Comparison of ENCODE assay signal across 11 cellular contexts in genomic region chr17:59333845-59334244, GRCh38. TPM values are rescaled to one million over a fixed set of nuclear protein-coding genes. Genes with fewer than 3 reads are reported as not detected.
A peak's percentile ranks its signal among the peaks of the same experiment; 100 is the strongest.
DNase-seq lines count a peak whose midpoint lies in the region; ATAC-seq and TF ChIP-seq lines count a peak whose summit lies in the region.
"Had no signal": no experiment of that assay in that cellular context is flagged by ENCODE, and none has a peak within 500 bp of the region (broad histone marks: within the 10 kb centered on the region; RNA-seq: fewer than 3 reads in every experiment).

No MANE protein-coding gene starts in this region.

- peak overlapping the region; percentile 99 for H3K4me3 ChIP-seq in lower lobe of right lung
- peak overlapping the region; percentile 100 for H3K4me3 ChIP-seq in suprapubic skin

- H3K27ac Mint-ChIP-seq in activated T-cell treated with anti-CD3 and anti-CD28 coated beads, Interleukin-2, amount 50 U/mL, for 24 hours: no peak overlapping the region
- no peak overlapping the region for H3K27ac Mint-ChIP-seq in activated T-helper 2 cell treated with anti-CD3 and anti-CD28 coated beads, Interferon-gamma antibody, Interleukin-2, Interleukin-4, amounts not matched to agents 10 μg/mL and 5 μg/mL and 100 μg/mL, durations not matched to agents 14 hours and 24 hours and 36 hours

- no peaks in the 10 kb centered on the region for H3K27me3 Mint-ChIP-seq in activated T-cell treated with anti-CD3 and anti-CD28 coated beads, Interleukin-2, amount 50 U/mL, for 24 hours
- peaks cover 14% of the 10 kb centered on the region for H3K27me3 Mint-ChIP-seq in activated T-helper 2 cell treated with anti-CD3 and anti-CD28 coated beads, Interferon-gamma antibody, Interleukin-2, Interleukin-4, amounts not matched to agents 10 μg/mL and 5 μg/mL and 100 μg/mL, durations not matched to agents 14 hours and 24 hours and 36 hours (ENCODE audit: low read depth)

- DNase-seq in activated T-cell treated with anti-CD3 and anti-CD28 coated beads, Interleukin-2, amount 50 U/mL, for 24 hours: no peak
- DNase-seq in activated T-cell treated with anti-CD3 and anti-CD28 coated beads, Interleukin-2, amount 50 U/mL, for 48 hours: no peak
- DNase-seq in activated T-helper 2 cell treated with anti-CD3 and anti-CD28 coated beads, Interferon-gamma antibody, Interleukin-2, Interleukin-4, amounts not matched to agents 10 μg/mL and 5 μg/mL and 100 μg/mL, durations not matched to agents 14 hours and 24 hours and 36 hours (ENCODE audit: low spot score): no peak
- DNase-seq in lower lobe of right lung: no peak
- no peak for DNase-seq in suprapubic skin (ENCODE audit: low spot score in 2 of 2)
- no peak for DNase-seq in posterior vena cava (ENCODE audit: low spot score)
- no peak for DNase-seq in stimulated activated naive CD4-positive, alpha-beta T cell (lab: John Stamatoyannopoulos, UW)
- no peak for DNase-seq in AML-193 (lab: John Stamatoyannopoulos, UW)
- DNase-seq: NCI-H1092 treated with DMSO at 0.1 percent for 48 hours, pancreas had no signal

- TF ChIP-seq EP300 in suprapubic skin (IDR thresholded peaks at IDR 0.05): no peak

- H3K27ac ChIP-seq in lower lobe of right lung (no peak overlapping the region), suprapubic skin (no peak overlapping the region)

- no peaks in the 10 kb centered on the region for H3K9me3 Mint-ChIP-seq in activated T-cell treated with anti-CD3 and anti-CD28 coated beads, Interleukin-2, amount 50 U/mL, for 24 hours
- no peaks in the 10 kb centered on the region for H3K9me3 Mint-ChIP-seq in activated T-helper 2 cell treated with anti-CD3 and anti-CD28 coated beads, Interferon-gamma antibody, Interleukin-2, Interleukin-4, amounts not matched to agents 10 μg/mL and 5 μg/mL and 100 μg/mL, durations not matched to agents 14 hours and 24 hours and 36 hours

- 90% methylated on average over 3 of the region's 3 CpGs for WGBS in suprapubic skin

- no peak for TF ChIP-seq CTCF in lower lobe of right lung (IDR thresholded peaks at IDR 0.05)
- no peak for TF ChIP-seq CTCF in suprapubic skin (IDR thresholded peaks at IDR 0.05)

- H3K4me1 ChIP-seq in lower lobe of right lung: peaks cover 70% of the 10 kb centered on the region
- peaks cover 53% of the 10 kb centered on the region for H3K4me1 ChIP-seq in suprapubic skin

- intact Hi-C loops in activated T-helper 2 cell treated with anti-CD3 and anti-CD28 coated beads, Interferon-gamma antibody, Interleukin-2, Interleukin-4, amounts not matched to agents 10 μg/mL and 5 μg/mL and 100 μg/mL, durations not matched to agents 14 hours and 24 hours and 36 hours (cut with micrococcal nuclease): no loop called here
- intact Hi-C loops in lower lobe of right lung (cut with DNase I): no loop called here
- intact Hi-C loops in posterior vena cava (cut with DNase I): loop anchor here (5.0 kb wide), 3 partner anchors 38 to 108 kb away; no protein-coding TSS in a partner anchor

- H3K27me3 ChIP-seq in lower lobe of right lung (ENCODE audit: low read depth) (no peaks in the 10 kb centered on the region), suprapubic skin (no peaks in the 10 kb centered on the region)
- H3K27me3 ChIP-seq: pancreas had no signal

- H3K36me3 ChIP-seq in lower lobe of right lung (no peaks in the 10 kb centered on the region), suprapubic skin (no peaks in the 10 kb centered on the region)
- H3K36me3 ChIP-seq: pancreas had no signal

- TF ChIP-seq POLR2A in suprapubic skin (IDR thresholded peaks at IDR 0.05): no peak

- no peak for ATAC-seq in lower lobe of right lung
- ATAC-seq: HCT116, pancreas had no signal

- peak overlapping the region; percentile 85 for H3K4me3 Mint-ChIP-seq in activated T-cell treated with anti-CD3 and anti-CD28 coated beads, Interleukin-2, amount 50 U/mL, for 24 hours
- H3K4me3 Mint-ChIP-seq in activated T-helper 2 cell treated with anti-CD3 and anti-CD28 coated beads, Interferon-gamma antibody, Interleukin-2, Interleukin-4, amounts not matched to agents 10 μg/mL and 5 μg/mL and 100 μg/mL, durations not matched to agents 14 hours and 24 hours and 36 hours (ENCODE audit: low read depth): peak overlapping the region; percentile 23

- peaks cover 73% of the 10 kb centered on the region for H3K4me1 Mint-ChIP-seq in activated T-cell treated with anti-CD3 and anti-CD28 coated beads, Interleukin-2, amount 50 U/mL, for 24 hours (ENCODE audit: low read depth)
- peaks cover 30% of the 10 kb centered on the region for H3K4me1 Mint-ChIP-seq in activated T-helper 2 cell treated with anti-CD3 and anti-CD28 coated beads, Interferon-gamma antibody, Interleukin-2, Interleukin-4, amounts not matched to agents 10 μg/mL and 5 μg/mL and 100 μg/mL, durations not matched to agents 14 hours and 24 hours and 36 hours (ENCODE audit: low read depth)

- H3K9me3 ChIP-seq in lower lobe of right lung (no peaks in the 10 kb centered on the region), suprapubic skin (no peaks in the 10 kb centered on the region)
- H3K9me3 ChIP-seq: pancreas had no signal

- peaks cover 3% of the 10 kb centered on the region for H3K36me3 Mint-ChIP-seq in activated T-cell treated with anti-CD3 and anti-CD28 coated beads, Interleukin-2, amount 50 U/mL, for 24 hours (ENCODE audit: low read depth)
- H3K36me3 Mint-ChIP-seq in activated T-helper 2 cell treated with anti-CD3 and anti-CD28 coated beads, Interferon-gamma antibody, Interleukin-2, Interleukin-4, amounts not matched to agents 10 μg/mL and 5 μg/mL and 100 μg/mL, durations not matched to agents 14 hours and 24 hours and 36 hours (ENCODE audit: low read depth): no peaks in the 10 kb centered on the region

RNA-seq across cellular contexts. Expression of gene YPEL2, which starts 2.4 kb away (rescaled TPM):
- total RNA-seq in activated T-helper 2 cell treated with anti-CD3 and anti-CD28 coated beads, Interferon-gamma antibody, Interleukin-2, Interleukin-4, amounts not matched to agents 10 μg/mL and 5 μg/mL and 100 μg/mL, durations not matched to agents 14 hours and 24 hours and 36 hours: 5.0 and 5.3 TPM in 2 replicates
- total RNA-seq in lower lobe of right lung (22.9 TPM), suprapubic skin (10 to 100 TPM; 16.7 to 33.6 (median 21.3) TPM), posterior vena cava (10 to 100 TPM; 25.8 to 40.3 TPM)

Comparison
In these comparisons a context has a peak if more than half of its experiments do, and no peak if none do; other contexts are left out.
1. intact Hi-C loops: an anchor here in posterior vena cava (5.0 kb wide); none called in activated T-helper 2 cell treated with anti-CD3 and anti-CD28 coated beads, Interferon-gamma antibody, Interleukin-2, Interleukin-4, amounts not matched to agents 10 μg/mL and 5 μg/mL and 100 μg/mL, durations not matched to agents 14 hours and 24 hours and 36 hours and lower lobe of right lung.